ENCODE assay signal across 7 cellular contexts in the genomic region with DNA sequence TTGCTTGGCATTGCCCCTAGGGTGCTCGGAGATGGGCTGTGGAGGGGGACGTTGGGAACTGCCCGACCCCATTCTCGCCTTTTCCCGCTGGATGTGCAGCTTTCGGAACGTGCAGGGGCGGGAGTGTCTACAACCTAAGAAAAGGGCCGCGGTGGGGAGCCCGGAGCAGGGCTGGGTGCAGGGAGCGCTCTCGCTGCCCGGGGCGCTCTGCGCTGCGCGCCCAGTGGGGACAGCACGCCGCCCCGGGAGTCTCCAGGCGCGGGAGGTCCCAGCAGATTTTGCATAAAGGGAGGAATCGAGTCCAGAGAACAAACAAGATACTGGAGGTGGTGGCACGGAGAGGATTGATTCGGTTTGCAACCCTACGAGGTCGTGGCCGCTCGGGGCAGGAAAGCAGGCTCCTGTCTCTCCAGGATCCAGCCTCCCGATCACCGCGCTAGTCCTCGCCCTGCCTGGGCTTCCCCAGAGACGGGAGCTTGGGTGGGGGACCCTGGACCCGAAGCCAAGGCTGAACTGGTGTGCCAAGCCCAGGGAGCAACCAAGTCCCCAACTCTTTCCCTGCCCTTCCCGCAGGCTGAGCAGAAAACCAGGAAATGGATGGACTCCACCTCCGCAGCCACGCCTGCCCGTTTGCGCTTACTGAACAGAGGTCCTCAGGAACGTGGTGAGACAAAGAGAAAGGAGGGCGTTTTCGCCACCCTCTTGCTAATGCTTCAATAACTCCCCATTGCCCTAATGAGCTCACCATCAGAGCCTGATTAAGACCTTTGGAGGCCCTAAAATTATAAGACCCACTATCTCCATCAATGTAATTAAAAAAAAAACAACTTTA. TPM values are rescaled to one million over a fixed set of nuclear protein-coding genes. Genes with fewer than 3 reads are reported as not detected.
DNase-seq lines count a peak whose midpoint lies in the region; TF ChIP-seq lines count a peak whose summit lies in the region.

No MANE protein-coding gene starts in this region.

- H3K27me3 ChIP-seq in hepatocyte (no peaks in the 10 kb centered on the region), sigmoid colon (peaks cover 2 to 34% (median 12%) of the 10 kb centered on the region in 3 donors), MM.1S (replicated peaks; ENCODE audit: insufficient read depth, low read length) (no peaks in the 10 kb centered on the region)

- no peaks in the 10 kb centered on the region for H3F3A ChIP-seq in MM.1S (ENCODE audit: insufficient read depth, low read length)

- H3K27ac ChIP-seq in hepatocyte (peak overlapping the region; percentile 88), sigmoid colon (peak overlapping the region in 1 of 4 donors; percentile 40), MM.1S (ENCODE audit: low read length) (no peak overlapping the region)

- no peaks in the 10 kb centered on the region for H3K36me3 ChIP-seq in hepatocyte (replicated peaks; ENCODE audit: insufficient read depth, low read depth)
- no peaks in the 10 kb centered on the region for H3K36me3 ChIP-seq in sigmoid colon
- H3K36me3 ChIP-seq in MM.1S (replicated peaks; ENCODE audit: insufficient read depth, low read length) = no peaks in the 10 kb centered on the region

- H3K9me3 ChIP-seq in hepatocyte (ENCODE audit: low read depth) (no peaks in the 10 kb centered on the region), sigmoid colon (peaks cover 0 to 3% (median 0%) of the 10 kb centered on the region in 4 donors), MM.1S (replicated peaks; ENCODE audit: insufficient read depth, low read length) (no peaks in the 10 kb centered on the region)

- intact Hi-C loops in sigmoid colon (cut with DNase I) = no loop called here

- peak overlapping the region; percentile 65 for H3K4me3 ChIP-seq in GM08714 (ENCODE audit: low read length)
- peak overlapping the region; percentile 86 for H3K4me3 ChIP-seq in hepatocyte
- peak overlapping the region; percentile 20 to 51 (median 46) for H3K4me3 ChIP-seq in sigmoid colon
- no peak overlapping the region for H3K4me3 ChIP-seq in MM.1S (ENCODE audit: low read length)

- no peaks in the 10 kb centered on the region for H4K20me1 ChIP-seq in hepatocyte (ENCODE audit: insufficient read depth, poor library complexity, severe bottlenecking)
- no peaks in the 10 kb centered on the region for H4K20me1 ChIP-seq in MM.1S (ENCODE audit: insufficient read depth, low read length)

- H3K4me1 ChIP-seq in hepatocyte (ENCODE audit: insufficient read depth) = peaks cover 5% of the 10 kb centered on the region
- H3K4me1 ChIP-seq in sigmoid colon = peaks cover 0 to 15% (median 11%) of the 10 kb centered on the region in 4 donors
- H3K4me1 ChIP-seq in MM.1S (ENCODE audit: low read length) = no peaks in the 10 kb centered on the region

- H3K9ac ChIP-seq in MM.1S (ENCODE audit: low read length) = no peak overlapping the region

- TF ChIP-seq POLR2A in sigmoid colon (IDR thresholded peaks at IDR 0.05) = no peak

- H3K4me2 ChIP-seq in hepatocyte (peak overlapping the region; percentile 97), MM.1S (ENCODE audit: low read depth, low read length) (no peak overlapping the region)

- DNase-seq in NCI-H1694 treated with DMSO at 0.1 percent for 48 hours (lab: John Stamatoyannopoulos, UW) (peak; percentile 82), amniotic epithelial cell (ENCODE audit: low read depth) (peak; percentile 66), hepatocyte (ENCODE audit: low spot score) (peak; percentile 81), sigmoid colon (peak; percentile 69), MM.1S (no peak)
- DNase-seq in stimulated activated CD4-positive, alpha-beta T cell treated with anti-CD3 and anti-CD28 coated beads, Interleukin-4, amount 100 ng/mL, for 1 hour = no peak

- no peaks in the 10 kb centered on the region for H3K9me2 ChIP-seq in hepatocyte (replicated peaks; ENCODE audit: insufficient read depth)
- no peaks in the 10 kb centered on the region for H3K9me2 ChIP-seq in MM.1S (replicated peaks; ENCODE audit: insufficient read depth, low read length)

- TF ChIP-seq EP300 in sigmoid colon (IDR thresholded peaks at IDR 0.05) = no peak

- H3K79me2 ChIP-seq in hepatocyte (no peaks in the 10 kb centered on the region), MM.1S (ENCODE audit: low read length) (no peaks in the 10 kb centered on the region)

- TF ChIP-seq CTCF in hepatocyte (IDR thresholded peaks at IDR 0.05; ENCODE audit: poor library complexity) (peak; percentile 25), sigmoid colon (IDR thresholded peaks at IDR 0.05) (no peak), MM.1S (IDR thresholded peaks at IDR 0.05; ENCODE audit: low read length) (no peak)

- H2AFZ ChIP-seq in hepatocyte (peak overlapping the region; percentile 92), MM.1S (ENCODE audit: low read length) (no peak overlapping the region)

- WGBS in hepatocyte (ENCODE audit: low lambda C conversion rate, missing lambda C conversion rate) = 2% methylated on average over 44 of the region's 44 CpGs
- WGBS in sigmoid colon, 2 donors = 1 to 3% methylated on average over 44 of the region's 44 CpGs

RNA-seq across cellular contexts. Expression of gene NOX5, which starts 59.7 kb away (rescaled TPM):
- total RNA-seq in hepatocyte = 0.13 TPM in 1 of 2 replicates, not detected in the other
- not detected in 2 replicates for polyA plus RNA-seq in hepatocyte
- under 1 TPM in 2 of 4 donors, not detected in 2; 0.36 to 0.49 TPM for total RNA-seq in sigmoid colon
- under 1 TPM in 1 of 3 donors, not detected in 2; 0.16 TPM for polyA plus RNA-seq in sigmoid colon

Comparison
In these comparisons a context has a peak if more than half of its experiments do, and no peak if none do; other contexts are left out.
1. DNase-seq: peak in NCI-H1694 treated with DMSO at 0.1 percent for 48 hours (single experiment), amniotic epithelial cell (single experiment), hepatocyte (single experiment) and sigmoid colon (single experiment); none in stimulated activated CD4-positive, alpha-beta T cell treated with anti-CD3 and anti-CD28 coated beads, Interleukin-4, amount 100 ng/mL, for 1 hour (single experiment) and MM.1S (single experiment).